28 cellular contexts compared by ENCODE assay signal in the genomic region with DNA sequence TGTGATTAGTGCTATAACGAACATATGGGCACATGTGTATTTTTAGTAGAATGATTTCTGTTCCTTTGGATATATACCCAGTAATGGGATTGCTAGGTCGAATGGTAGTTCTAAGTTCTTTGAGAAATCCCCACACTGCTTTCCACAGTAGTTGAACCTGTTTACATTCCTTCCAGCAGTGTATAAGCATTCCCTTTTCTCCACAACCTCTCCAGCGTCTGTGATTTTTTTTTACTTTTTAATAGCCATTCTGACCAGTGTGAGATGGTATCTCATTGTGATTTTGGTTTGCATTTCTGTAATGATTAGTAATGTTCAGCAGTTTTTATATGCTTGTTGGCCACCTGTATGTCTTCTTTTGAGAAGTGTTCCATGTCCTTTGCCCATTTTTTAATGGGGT.
"Had no signal": no experiment of that assay in that cellular context is flagged by ENCODE, and none has a peak within 500 bp of the region (broad histone marks: within the 10 kb centered on the region; RNA-seq: fewer than 3 reads in every experiment).

No MANE protein-coding gene starts in this region.

- H3K36me3 Mint-ChIP-seq: activated CD8-positive, alpha-beta memory T cell treated with anti-CD3 and anti-CD28 coated beads, Interleukin-2, amount 10 ng/mL, durations not matched to agents 7 days and 5 days; activated naive CD8-positive, alpha-beta T cell treated with anti-CD3 and anti-CD28 coated beads for 36 hours had no signal

- H3K4me1 Mint-ChIP-seq: T-helper 17 cell had no signal

- H3K4me3 Mint-ChIP-seq: activated B cell treated with CpG ODN at 0.5 μM for 24 hours; activated CD4-positive, alpha-beta T cell treated with anti-CD3 and anti-CD28 coated beads, Interleukin-2, amount 10 ng/mL, durations not matched to agents 24 days and 14 days; activated CD8-positive, alpha-beta memory T cell treated with anti-CD3 and anti-CD28 coated beads, Interleukin-2, amount 10 ng/mL, durations not matched to agents 7 days and 5 days; activated naive CD4-positive, alpha-beta T cell treated with anti-CD3 and anti-CD28 coated beads for 36 hours; activated naive CD8-positive, alpha-beta T cell treated with anti-CD3 and anti-CD28 coated beads for 36 hours; activated T-cell treated with anti-CD3 and anti-CD28 coated beads, Interleukin-2, amount 50 U/mL, for 24 hours; activated T-helper 1 cell treated with anti-CD3 and anti-CD28 coated beads, Interleukin-12 subunit alpha, Interleukin-12 subunit beta, Interleukin-2, Interleukin-4 antibody, amounts not matched to agents 30 ng/mL and 10 ng/mL and 1 ng/mL, durations not matched to agents 14 hours and 24 hours and 36 hours; T-helper 17 cell had no signal

- H3K27ac Mint-ChIP-seq: activated B cell treated with CpG ODN at 0.5 μM for 24 hours; activated CD4-positive, alpha-beta T cell treated with anti-CD3 and anti-CD28 coated beads, Interleukin-2, amount 10 ng/mL, durations not matched to agents 24 days and 14 days; activated CD8-positive, alpha-beta memory T cell treated with anti-CD3 and anti-CD28 coated beads, Interleukin-2, amount 10 ng/mL, durations not matched to agents 7 days and 5 days; activated naive CD4-positive, alpha-beta T cell treated with anti-CD3 and anti-CD28 coated beads for 36 hours; activated naive CD8-positive, alpha-beta T cell treated with anti-CD3 and anti-CD28 coated beads for 36 hours; activated T-cell treated with anti-CD3 and anti-CD28 coated beads, Interleukin-2, amount 50 U/mL, for 24 hours; activated T-helper 1 cell treated with anti-CD3 and anti-CD28 coated beads, Interleukin-12 subunit alpha, Interleukin-12 subunit beta, Interleukin-2, Interleukin-4 antibody, amounts not matched to agents 30 ng/mL and 10 ng/mL and 1 ng/mL, durations not matched to agents 14 hours and 24 hours and 36 hours; T-helper 17 cell had no signal

- DNase-seq: activated B cell treated with CpG ODN at 0.5 μM for 24 hours; activated CD4-positive, alpha-beta T cell treated with anti-CD3 and anti-CD28 coated beads for 1 hour; activated CD4-positive, alpha-beta T cell treated with anti-CD3 and anti-CD28 coated beads, Interleukin-2, amount 50 U/mL, for 48 hours; activated CD8-positive, alpha-beta memory T cell treated with anti-CD3 and anti-CD28 coated beads, Interleukin-2, amount 10 ng/mL, durations not matched to agents 7 days and 5 days; activated gamma-delta T cell; activated naive CD4-positive, alpha-beta T cell treated with anti-CD3 and anti-CD28 coated beads for 36 hours; activated naive CD8-positive, alpha-beta T cell treated with anti-CD3 and anti-CD28 coated beads for 36 hours; activated T-cell treated with anti-CD3 and anti-CD28 coated beads, Interleukin-2, amount 50 U/mL, for 24 hours; cerebellar nuclear complex; Kasumi-1; KBM-7; NCI-H1048; NCI-H1694; NCI-H2029; NCI-H345; NCI-H510A; NCI-H526 treated with DMSO at 0.1 percent for 48 hours; NCI-H82; NK-92 treated with Interleukin-12 subunit alpha and Interleukin-12 subunit beta, amount 100 ng/mL, for 24 hours; OCI-M1; RPMI8226; T-helper 17 cell; T-helper 9 cell had no signal

- H3K9me3 Mint-ChIP-seq: activated B cell treated with CpG ODN at 0.5 μM for 24 hours; activated CD4-positive, alpha-beta T cell treated with anti-CD3 and anti-CD28 coated beads, Interleukin-2, amount 10 ng/mL, durations not matched to agents 24 days and 14 days; activated naive CD4-positive, alpha-beta T cell treated with anti-CD3 and anti-CD28 coated beads for 36 hours; activated naive CD8-positive, alpha-beta T cell treated with anti-CD3 and anti-CD28 coated beads for 36 hours; activated T-cell treated with anti-CD3 and anti-CD28 coated beads, Interleukin-2, amount 50 U/mL, for 24 hours; activated T-helper 1 cell treated with anti-CD3 and anti-CD28 coated beads, Interleukin-12 subunit alpha, Interleukin-12 subunit beta, Interleukin-2, Interleukin-4 antibody, amounts not matched to agents 30 ng/mL and 10 ng/mL and 1 ng/mL, durations not matched to agents 14 hours and 24 hours and 36 hours had no signal

- ATAC-seq: activated CD8-positive, alpha-beta memory T cell treated with anti-CD3 and anti-CD28 coated beads, Interleukin-2, amount 10 ng/mL, durations not matched to agents 7 days and 5 days; Panc1; Right ventricle myocardium inferior; SK-N-SH treated with all-trans-retinoic acid at 6 μM for 48 hours; T-helper 17 cell had no signal
